20 cellular contexts compared by ENCODE assay signal in genomic region chr1:8434104-8434503, GRCh38.
"Had no signal": no experiment of that assay in that cellular context is flagged by ENCODE, and none has a peak within 500 bp of the region (broad histone marks: within the 10 kb centered on the region; RNA-seq: fewer than 3 reads in every experiment).

No MANE protein-coding gene starts in this region.

- H3K27ac ChIP-seq: epithelial cell of prostate, esophagus squamous epithelium, gastroesophageal sphincter, left ventricle myocardium inferior, suprapubic skin, thyroid gland had no signal

- H3K4me3 Mint-ChIP-seq: dendritic cell treated with granulocyte-macrophage colony-stimulating factor and Interleukin-4, amounts not matched to agents 40 ng/mL and 50 ng/mL, for 4 days; effector memory CD8-positive, alpha-beta T cell; immature natural killer cell; natural killer cell treated with Interleukin-12 subunit alpha and Interleukin-12 subunit beta and Interleukin-15 and Interleukin-18, amount 100 ng/mL, for 72 hours; type B pancreatic cell had no signal

- H3K36me3 ChIP-seq: gastroesophageal sphincter, left ventricle myocardium inferior, suprapubic skin, thyroid gland had no signal

- H3K27me3 ChIP-seq: esophagus squamous epithelium, gastroesophageal sphincter, suprapubic skin, thyroid gland had no signal

- H3K4me2 ChIP-seq: smooth muscle cell had no signal

- H3K9me3 ChIP-seq: esophagus squamous epithelium, gastroesophageal sphincter, left ventricle myocardium inferior, suprapubic skin, thyroid gland had no signal

- H3K36me3 Mint-ChIP-seq: natural killer cell treated with Interleukin-12 subunit alpha and Interleukin-12 subunit beta and Interleukin-15 and Interleukin-18, amount 100 ng/mL, for 72 hours had no signal

- ATAC-seq: effector memory CD8-positive, alpha-beta T cell; gastroesophageal sphincter; natural killer cell treated with Interleukin-12 subunit alpha and Interleukin-12 subunit beta and Interleukin-15 and Interleukin-18, amount 100 ng/mL, for 72 hours; right cardiac atrium; stimulated activated naive CD8-positive, alpha-beta T cell treated with anti-CD3 and anti-CD28 coated beads, Interleukin-15, Interleukin-2, amounts not matched to agents 100 U/mL and 50 U/mL, for 24 hours had no signal

- DNase-seq: cerebellar nuclear complex; effector memory CD8-positive, alpha-beta T cell; esophagus squamous epithelium; foreskin fibroblast; immature natural killer cell; left ventricle myocardium inferior; mesenchymal stem cell; posterior cingulate gyrus; stimulated activated CD4-positive, alpha-beta T cell treated with anti-CD3 and anti-CD28 coated beads, Interleukin-2, amount 100 ng/mL, for 48 hours; stimulated activated naive CD8-positive, alpha-beta T cell treated with anti-CD3 and anti-CD28 coated beads, Interleukin-15, Interleukin-2, amounts not matched to agents 100 U/mL and 50 U/mL, for 24 hours; thyroid gland had no signal

- H3K9me3 Mint-ChIP-seq: dendritic cell treated with granulocyte-macrophage colony-stimulating factor and Interleukin-4, amounts not matched to agents 40 ng/mL and 50 ng/mL, for 4 days; effector memory CD8-positive, alpha-beta T cell; immature natural killer cell; natural killer cell treated with Interleukin-12 subunit alpha and Interleukin-12 subunit beta and Interleukin-15 and Interleukin-18, amount 100 ng/mL, for 72 hours; type B pancreatic cell had no signal

- H3K27me3 Mint-ChIP-seq: dendritic cell treated with granulocyte-macrophage colony-stimulating factor and Interleukin-4, amounts not matched to agents 40 ng/mL and 50 ng/mL, for 4 days; effector memory CD8-positive, alpha-beta T cell; type B pancreatic cell had no signal

- H3K27ac Mint-ChIP-seq: dendritic cell treated with granulocyte-macrophage colony-stimulating factor and Interleukin-4, amounts not matched to agents 40 ng/mL and 50 ng/mL, for 4 days; effector memory CD8-positive, alpha-beta T cell; immature natural killer cell; natural killer cell treated with Interleukin-12 subunit alpha and Interleukin-12 subunit beta and Interleukin-15 and Interleukin-18, amount 100 ng/mL, for 72 hours; type B pancreatic cell had no signal

- H3K4me3 ChIP-seq: esophagus squamous epithelium, gastroesophageal sphincter, left ventricle myocardium inferior, lung, smooth muscle cell, suprapubic skin, thyroid gland had no signal
